ENCODE assay signal across 11 cellular contexts in genomic region chr15:59011262-59011947, GRCh38.
"Had no signal": no experiment of that assay in that cellular context is flagged by ENCODE, and none has a peak within 500 bp of the region (broad histone marks: within the 10 kb centered on the region; RNA-seq: fewer than 3 reads in every experiment).

No MANE protein-coding gene starts in this region.

- H3K27ac Mint-ChIP-seq: stimulated activated naive CD8-positive, alpha-beta T cell treated with anti-CD3 and anti-CD28 coated beads, Interleukin-15, amount 100 ng/mL, for 72 hours had no signal

- H3K36me3 ChIP-seq: right lobe of liver had no signal

- H3K27me3 ChIP-seq: esophagus muscularis mucosa, right lobe of liver, spleen, upper lobe of left lung had no signal

- ATAC-seq: psoas muscle; stimulated activated naive CD8-positive, alpha-beta T cell treated with anti-CD3 and anti-CD28 coated beads, Interleukin-15, amount 100 ng/mL, for 72 hours had no signal

- FAIRE-seq: colon had no signal

- H3K4me3 ChIP-seq: esophagus muscularis mucosa, psoas muscle, right lobe of liver, spleen, upper lobe of left lung had no signal

- H3K27ac ChIP-seq: esophagus muscularis mucosa, psoas muscle, right lobe of liver, spleen, upper lobe of left lung had no signal

- H3K4me3 Mint-ChIP-seq: stimulated activated naive CD8-positive, alpha-beta T cell treated with anti-CD3 and anti-CD28 coated beads, Interleukin-15, amount 100 ng/mL, for 72 hours had no signal

- H3K9me3 ChIP-seq: esophagus muscularis mucosa, psoas muscle, right lobe of liver, spleen, upper lobe of left lung had no signal

- H3K9me3 Mint-ChIP-seq: stimulated activated naive CD8-positive, alpha-beta T cell treated with anti-CD3 and anti-CD28 coated beads, Interleukin-15, amount 100 ng/mL, for 72 hours had no signal

- H3K27me3 Mint-ChIP-seq: stimulated activated naive CD8-positive, alpha-beta T cell treated with anti-CD3 and anti-CD28 coated beads, Interleukin-15, amount 100 ng/mL, for 72 hours had no signal

- DNase-seq: activated naive CD4-positive, alpha-beta T cell; hypothalamus; kidney glomerular epithelial cell; psoas muscle; right lobe of liver; spleen; stimulated activated naive CD8-positive, alpha-beta T cell treated with anti-CD3 and anti-CD28 coated beads, Interleukin-15, amount 100 ng/mL, for 72 hours; T-helper 2 cell; upper lobe of left lung had no signal
